Comparison of ENCODE assay signal across 12 cellular contexts in genomic region chr2:47237375-47238357, GRCh38.
DNase-seq lines count a peak whose midpoint lies in the region; ATAC-seq, FAIRE-seq and TF ChIP-seq lines count a peak whose summit lies in the region.
"Had no signal": no experiment of that assay in that cellular context is flagged by ENCODE, and none has a peak within 500 bp of the region (broad histone marks: within the 10 kb centered on the region; RNA-seq: fewer than 3 reads in every experiment).

No MANE protein-coding gene starts in this region.

- no peaks in the 10 kb centered on the region for H3K36me3 ChIP-seq in IMR-90 (ENCODE audit: control insufficient read depth, insufficient read depth, low read length)
- no peaks in the 10 kb centered on the region for H3K36me3 ChIP-seq in K562 (ENCODE audit: control insufficient read depth, insufficient read depth, low read length)
- no peaks in the 10 kb centered on the region for H3K36me3 ChIP-seq in CD4-positive, alpha-beta memory T cell (ENCODE audit: insufficient read depth, low read length)

- H3K23ac ChIP-seq in IMR-90 (ENCODE audit: low read depth, low read length), result peak overlapping the region; percentile 68; the same call in 1 of the 2 replicates

- H4K8ac ChIP-seq in IMR-90 (ENCODE audit: low read depth in 2 of 2, low read length in 2 of 2), result peak overlapping the region; percentile 18 to 84; a peak in 3 of 4 replicates

- no peaks in the 10 kb centered on the region for H3K79me2 ChIP-seq in K562 (ENCODE audit: control insufficient read depth, insufficient read depth, low read length)

- no peak overlapping the region for H3K9ac ChIP-seq in IMR-90 (ENCODE audit: low read depth, low read length)
- H3K9ac ChIP-seq in K562 (ENCODE audit: insufficient read depth in 1 of 2, low read depth in 2 of 2, low read length in 2 of 2), result peak overlapping the region; percentile 14 to 64; a peak in 2 of 4 replicates

- H3K9me3 ChIP-seq in IMR-90 (ENCODE audit: control insufficient read depth, insufficient read depth, low read length) (no peaks in the 10 kb centered on the region), K562 (replicated peaks; ENCODE audit: control insufficient read depth, insufficient read depth, low read depth, low read length) (no peaks in the 10 kb centered on the region)
- H3K9me3 ChIP-seq in CD4-positive, alpha-beta memory T cell (ENCODE audit: control insufficient read depth in 1 of 2, low read length in 2 of 2), result no peaks in the 10 kb centered on the region

- 92% methylated on average over 2 of the region's 12 CpGs; no CpG with 5 or more reads in 1 of the 2 experiments for WGBS in IMR-90 (ENCODE audit: extremely low coverage in 2 of 2, insufficient read length in 1 of 2), 2 experiments
- 2% methylated on average over 11 of the region's 12 CpGs for WGBS in K562 (ENCODE audit: insufficient coverage, low coverage, missing lambda C conversion rate)

- H2BK20ac ChIP-seq in IMR-90 (ENCODE audit: low read depth, low read length), result peak overlapping the region; percentile 41

- no peak overlapping the region for H2BK5ac ChIP-seq in IMR-90 (ENCODE audit: low read depth, low read length, poor library complexity, severe bottlenecking)

- no peak overlapping the region for H2AK9ac ChIP-seq in IMR-90 (replicated peaks; ENCODE audit: low read depth, low read length, poor library complexity)

- dilution Hi-C loops in IMR-90 (cut with HindIII; ENCODE audit: low sequenced_read_pairs, unreplicated experiment), result no loop called here

- H3K36me3 Mint-ChIP-seq in activated T-helper 1 cell treated with anti-CD3 and anti-CD28 coated beads, Interleukin-12 subunit alpha, Interleukin-12 subunit beta, Interleukin-2, Interleukin-4 antibody, amounts not matched to agents 30 ng/mL and 10 ng/mL and 1 ng/mL, durations not matched to agents 14 hours and 24 hours and 36 hours (ENCODE audit: low read depth), result no peaks in the 10 kb centered on the region
- H3K36me3 Mint-ChIP-seq in CD4-positive, alpha-beta memory T cell, result no peaks in the 10 kb centered on the region
- H3K36me3 Mint-ChIP-seq: activated naive CD4-positive, alpha-beta T cell treated with anti-CD3 and anti-CD28 coated beads, Interleukin-2, amount 50 U/mL, for 72 hours; stimulated activated memory B cell treated with anti-CD40 and anti-IgM and Interleukin-4, amounts not matched to agents 10 μg/mL and 1 μg/mL and 100 μg/mL, for 72 hours had no signal

- TF ChIP-seq CTCF in IMR-90 (conservative IDR thresholded peaks at IDR 0.05; ENCODE audit: low read depth, low read length) (no peak), K562 (IDR thresholded peaks at IDR 0.05 in 2 of 3, conservative IDR thresholded peaks at IDR 0.05 in 1 of 3; ENCODE audit: insufficient read depth in 2 of 3, low read depth in 1 of 3, low read length in 3 of 3) (peak; percentile 6 to 41 (median 12); a peak in 2 of 6 replicates)

- no peaks in the 10 kb centered on the region for H3K9me3 Mint-ChIP-seq in activated T-helper 1 cell treated with anti-CD3 and anti-CD28 coated beads, Interleukin-12 subunit alpha, Interleukin-12 subunit beta, Interleukin-2, Interleukin-4 antibody, amounts not matched to agents 30 ng/mL and 10 ng/mL and 1 ng/mL, durations not matched to agents 14 hours and 24 hours and 36 hours
- H3K9me3 Mint-ChIP-seq in CD4-positive, alpha-beta memory T cell, result no peaks in the 10 kb centered on the region
- H3K9me3 Mint-ChIP-seq: activated naive CD4-positive, alpha-beta T cell treated with anti-CD3 and anti-CD28 coated beads, Interleukin-2, amount 50 U/mL, for 72 hours; stimulated activated memory B cell treated with anti-CD40 and anti-IgM and Interleukin-4, amounts not matched to agents 10 μg/mL and 1 μg/mL and 100 μg/mL, for 72 hours had no signal

- H2AK5ac ChIP-seq in IMR-90 (ENCODE audit: low read depth, low read length), result peak overlapping the region; percentile 84

- H3K4me3 ChIP-seq in IMR-90 (ENCODE audit: insufficient read depth, low read depth, low read length), result no peak overlapping the region
- no peak overlapping the region for H3K4me3 ChIP-seq in K562
- H3K4me3 ChIP-seq in CD4-positive, alpha-beta memory T cell (ENCODE audit: low read length in 2 of 2), result no peak overlapping the region

- POLR2A ChIA-PET in IMR-90 (lab: Charles Lee; ENCODE audit: unreplicated experiment) (no interaction called here), K562 (lab: Yijun Ruan, JAX) (interaction anchor here (0.6 to 1.8 kb wide), 5 partner anchors 19 to 86 kb away, joined by 3 to 4 read pairs (median 3); no protein-coding TSS in a partner anchor)
- POLR2A ChIA-PET in CD4-positive, alpha-beta memory T cell (lab: Charles Lee; ENCODE audit: partially characterized antibody), result interaction anchor here (0.6 kb wide), 1 partner anchor 293 kb away, joined by 3 read pairs; no protein-coding TSS in a partner anchor

- H3K56ac ChIP-seq in IMR-90 (ENCODE audit: extremely low read depth, insufficient read depth, low read length), result no peak overlapping the region

- TF ChIP-seq POLR2A in IMR-90 (IDR thresholded peaks at IDR 0.05; ENCODE audit: low read depth, low read length) (no peak), K562 (conservative IDR thresholded peaks at IDR 0.05) (no peak)

- intact Hi-C loops in IMR-90 (cut with micrococcal nuclease) (no loop called here), K562 (cut with micrococcal nuclease) (no loop called here)
- intact Hi-C loops in activated T-helper 1 cell treated with anti-CD3 and anti-CD28 coated beads, Interleukin-12 subunit alpha, Interleukin-12 subunit beta, Interleukin-2, Interleukin-4 antibody, amounts not matched to agents 30 ng/mL and 10 ng/mL and 1 ng/mL, durations not matched to agents 14 hours and 24 hours and 36 hours (cut with micrococcal nuclease), result no loop called here
- intact Hi-C loops in CD4-positive, alpha-beta memory T cell (cut with micrococcal nuclease), result no loop called here

- peaks cover 14% of the 10 kb centered on the region; the same call in 1 of the 2 replicates for H3K9me1 ChIP-seq in IMR-90 (ENCODE audit: insufficient read depth, low read length)
- H3K9me1 ChIP-seq in K562 (ENCODE audit: control insufficient read depth, insufficient read depth, low read length), result no peaks in the 10 kb centered on the region

- peak overlapping the region; percentile 81 for H3K4ac ChIP-seq in IMR-90 (ENCODE audit: low read depth, low read length)

- H2BK120ac ChIP-seq in IMR-90 (ENCODE audit: low read depth, low read length), result peak overlapping the region; percentile 85

- DNase-seq in IMR-90 (peak; percentile 47), K562 (ENCODE audit: extremely low read depth in 1 of 4, low spot score in 3 of 4) (peak; percentile 70 to 94 (median 80)), hepatic stellate cell (ENCODE audit: low spot score) (peak; percentile 80), stromal cell of bone marrow (ENCODE audit: low read depth) (peak; percentile 47), NCI-H1436 treated with DMSO at 0.1 percent for 48 hours (lab: John Stamatoyannopoulos, UW) (no peak)
- DNase-seq in activated T-helper 1 cell treated with anti-CD3 and anti-CD28 coated beads, Interleukin-12 subunit alpha, Interleukin-12 subunit beta, Interleukin-2, Interleukin-4 antibody, amounts not matched to agents 30 ng/mL and 10 ng/mL and 1 ng/mL, durations not matched to agents 14 hours and 24 hours and 36 hours (ENCODE audit: low spot score), result no peak
- no peak for DNase-seq in stimulated activated CD4-positive, alpha-beta T cell treated with anti-CD3 and anti-CD28 coated beads, Interleukin-2, amount 100 ng/mL, for 24 hours
- DNase-seq in CD4-positive, alpha-beta memory T cell, result no peak
- DNase-seq: activated CD4-positive, alpha-beta T cell treated with anti-CD3 and anti-CD28 coated beads for 1 hour; NCI-H1930 had no signal

- H2BK15ac ChIP-seq in IMR-90 (ENCODE audit: low read depth, low read length), result peak overlapping the region; percentile 87; the same call in 2 of the 3 replicates

- peak; percentile 60 for ATAC-seq in IMR-90 (ENCODE audit: low read depth)
- peak; percentile 93 for ATAC-seq in K562
- ATAC-seq: stimulated activated memory B cell treated with anti-CD40 and anti-IgM and Interleukin-4, amounts not matched to agents 10 μg/mL and 1 μg/mL and 100 μg/mL, for 72 hours had no signal

- H2AFZ ChIP-seq in IMR-90 (replicated peaks; ENCODE audit: low read length, poor library complexity) (peak overlapping the region; percentile 45), K562 (ENCODE audit: low read depth, low read length) (peak overlapping the region; percentile 71)

- BruUV-seq in IMR-90 (replicated peaks; lab: Mats Ljungman, UMichigan), result no TSS peak
- BruUV-seq in K562 (replicated peaks; lab: Mats Ljungman, UMichigan), result no TSS peak

- in situ Hi-C loops in IMR-90 (cut with MboI; ENCODE audit: low sequenced_read_pairs) (no loop called here), K562 (cut with MboI) (no loop called here)

- no peak overlapping the region for H3K4me2 ChIP-seq in IMR-90 (ENCODE audit: low read depth, low read length)
- H3K4me2 ChIP-seq in K562 (ENCODE audit: insufficient read depth, low read length), result peak overlapping the region; percentile 42; the same call in 1 of the 2 replicates

- H3K14ac ChIP-seq in IMR-90 (replicated peaks; ENCODE audit: low read depth, low read length), result peak overlapping the region; percentile 80

- peak overlapping the region; percentile 12; the same call in 1 of the 2 replicates for H4K5ac ChIP-seq in IMR-90 (ENCODE audit: low read depth, low read length)

- peaks cover 4% of the 10 kb centered on the region for H3K4me1 Mint-ChIP-seq in activated T-helper 1 cell treated with anti-CD3 and anti-CD28 coated beads, Interleukin-12 subunit alpha, Interleukin-12 subunit beta, Interleukin-2, Interleukin-4 antibody, amounts not matched to agents 30 ng/mL and 10 ng/mL and 1 ng/mL, durations not matched to agents 14 hours and 24 hours and 36 hours (ENCODE audit: low read depth)
- H3K4me1 Mint-ChIP-seq in CD4-positive, alpha-beta memory T cell, result peaks cover 0 to 2% (median 0%) of the 10 kb centered on the region in 4 donors
- H3K4me1 Mint-ChIP-seq: stimulated activated memory B cell treated with anti-CD40 and anti-IgM and Interleukin-4, amounts not matched to agents 10 μg/mL and 1 μg/mL and 100 μg/mL, for 72 hours had no signal

- TF ChIP-seq RAD21 in IMR-90 (IDR thresholded peaks at IDR 0.05; ENCODE audit: low read length) (no peak), K562 (CRISPR knock-in tag; conservative IDR thresholded peaks at IDR 0.05 in 1 of 2, IDR thresholded peaks at IDR 0.05 in 1 of 2) (peak; percentile 34 to 35; a peak in 3 of 4 replicates)

- H3K27ac ChIP-seq in IMR-90 (ENCODE audit: insufficient read depth, low read length) (0 out of 2 replicates have a peak overlapping the region, but pooled peaks have one; percentile 9), K562 (ENCODE audit: extremely low read depth, low read depth, low read length) (peak overlapping the region; percentile 65)
- H3K27ac ChIP-seq in CD4-positive, alpha-beta memory T cell (ENCODE audit: low read depth, low read length), result no peak overlapping the region

- FAIRE-seq in K562 (lab: Jason Lieb, UNC), result peak; percentile 98

- peak; percentile 82 for TF ChIP-seq EP300 in K562 (IDR thresholded peaks at IDR 0.05; ENCODE audit: low read length)

- H3K79me1 ChIP-seq in IMR-90 (ENCODE audit: low read depth in 1 of 2, low read length in 2 of 2), result 0 out of 4 replicates have a peak, but pooled peaks cover 0 to 6% of the 10 kb centered on the region in 2 experiments

- CTCF ChIA-PET in IMR-90 (lab: Yijun Ruan, JAX) (interaction anchor here (1.3 to 1.5 kb wide), 2 partner anchors 11 to 12 kb away, joined by 3 to 4 read pairs; no protein-coding TSS in a partner anchor), K562 (lab: Yijun Ruan, JAX; ENCODE audit: low intra/inter-chr PET ratio) (no interaction called here)
- CTCF ChIA-PET in CD4-positive, alpha-beta memory T cell (lab: Charles Lee; ENCODE audit: partially characterized antibody), result no interaction called here

- no peak overlapping the region for H3K4me3 Mint-ChIP-seq in activated T-helper 1 cell treated with anti-CD3 and anti-CD28 coated beads, Interleukin-12 subunit alpha, Interleukin-12 subunit beta, Interleukin-2, Interleukin-4 antibody, amounts not matched to agents 30 ng/mL and 10 ng/mL and 1 ng/mL, durations not matched to agents 14 hours and 24 hours and 36 hours
- no peak overlapping the region for H3K4me3 Mint-ChIP-seq in CD4-positive, alpha-beta memory T cell
- H3K4me3 Mint-ChIP-seq: stimulated activated memory B cell treated with anti-CD40 and anti-IgM and Interleukin-4, amounts not matched to agents 10 μg/mL and 1 μg/mL and 100 μg/mL, for 72 hours had no signal

- no peaks in the 10 kb centered on the region for H4K20me1 ChIP-seq in IMR-90 (ENCODE audit: insufficient read depth, low read length)
- H4K20me1 ChIP-seq in K562 (replicated peaks; ENCODE audit: control insufficient read depth, insufficient read depth, low read length), result no peaks in the 10 kb centered on the region

- H4K91ac ChIP-seq in IMR-90 (ENCODE audit: insufficient read depth, low read depth, low read length), result peak overlapping the region; percentile 85

- no peaks in the 10 kb centered on the region for H3K27me3 Mint-ChIP-seq in activated T-helper 1 cell treated with anti-CD3 and anti-CD28 coated beads, Interleukin-12 subunit alpha, Interleukin-12 subunit beta, Interleukin-2, Interleukin-4 antibody, amounts not matched to agents 30 ng/mL and 10 ng/mL and 1 ng/mL, durations not matched to agents 14 hours and 24 hours and 36 hours (ENCODE audit: insufficient read depth)
- peaks cover 0 to 17% of the 10 kb centered on the region in 2 donors for H3K27me3 Mint-ChIP-seq in CD4-positive, alpha-beta memory T cell
- H3K27me3 Mint-ChIP-seq: stimulated activated memory B cell treated with anti-CD40 and anti-IgM and Interleukin-4, amounts not matched to agents 10 μg/mL and 1 μg/mL and 100 μg/mL, for 72 hours had no signal

- H3K4me1 ChIP-seq in IMR-90 (ENCODE audit: control insufficient read depth, insufficient read depth, low read length) (peaks cover 16% of the 10 kb centered on the region), K562 (replicated peaks in 1 of 2; ENCODE audit: control insufficient read depth in 2 of 2, insufficient read depth in 2 of 2, low read length in 2 of 2) (peaks cover 16 to 49% of the 10 kb centered on the region in 2 experiments)
- H3K4me1 ChIP-seq in CD4-positive, alpha-beta memory T cell (ENCODE audit: insufficient read depth, low read length), result no peaks in the 10 kb centered on the region

- H3K18ac ChIP-seq in IMR-90 (ENCODE audit: low read depth, low read length), result peak overlapping the region; percentile 25

- no peak overlapping the region for H3K27ac Mint-ChIP-seq in activated T-helper 1 cell treated with anti-CD3 and anti-CD28 coated beads, Interleukin-12 subunit alpha, Interleukin-12 subunit beta, Interleukin-2, Interleukin-4 antibody, amounts not matched to agents 30 ng/mL and 10 ng/mL and 1 ng/mL, durations not matched to agents 14 hours and 24 hours and 36 hours
- peak overlapping the region in 1 of 7 donors; percentile 34 for H3K27ac Mint-ChIP-seq in CD4-positive, alpha-beta memory T cell
- H3K27ac Mint-ChIP-seq: activated naive CD4-positive, alpha-beta T cell treated with anti-CD3 and anti-CD28 coated beads, Interleukin-2, amount 50 U/mL, for 72 hours; stimulated activated memory B cell treated with anti-CD40 and anti-IgM and Interleukin-4, amounts not matched to agents 10 μg/mL and 1 μg/mL and 100 μg/mL, for 72 hours had no signal

- H3K27me3 ChIP-seq in IMR-90 (ENCODE audit: control insufficient read depth, insufficient read depth, low read length) (no peaks in the 10 kb centered on the region), K562 (ENCODE audit: control insufficient read depth in 2 of 2, insufficient read depth in 2 of 2, low read length in 2 of 2) (no peaks in the 10 kb centered on the region)
- no peaks in the 10 kb centered on the region for H3K27me3 ChIP-seq in CD4-positive, alpha-beta memory T cell (ENCODE audit: insufficient read depth, low read length)

Comparison
In these comparisons a context has a peak if more than half of its experiments do, and no peak if none do; other contexts are left out.
1. DNase-seq: peak in IMR-90 (single experiment), K562 (4 of 4), hepatic stellate cell (single experiment) and stromal cell of bone marrow (single experiment); none in activated T-helper 1 cell treated with anti-CD3 and anti-CD28 coated beads, Interleukin-12 subunit alpha, Interleukin-12 subunit beta, Interleukin-2, Interleukin-4 antibody, amounts not matched to agents 30 ng/mL and 10 ng/mL and 1 ng/mL, durations not matched to agents 14 hours and 24 hours and 36 hours (single experiment), stimulated activated CD4-positive, alpha-beta T cell treated with anti-CD3 and anti-CD28 coated beads, Interleukin-2, amount 100 ng/mL, for 24 hours (0 of 2), CD4-positive, alpha-beta memory T cell (0 of 5) and NCI-H1436 treated with DMSO at 0.1 percent for 48 hours (single experiment).